ENCODE assay signal across 7 cellular contexts in genomic region chr16:52912565-52913173, GRCh38.
A peak's percentile ranks its signal among the peaks of the same experiment; 100 is the strongest.
DNase-seq lines count a peak whose midpoint lies in the region; ATAC-seq and TF ChIP-seq lines count a peak whose summit lies in the region.

No MANE protein-coding gene starts in this region.

- H3K27ac ChIP-seq in esophagus muscularis mucosa (replicated peaks in 1 of 4) = no peak overlapping the region

- peak; percentile 1 for DNase-seq in GM04503 (ENCODE audit: low read depth)
- DNase-seq in MV-4-11 (lab: John Stamatoyannopoulos, UW) = peak; percentile 30
- peak; percentile 19 for DNase-seq in SKM-1 (lab: John Stamatoyannopoulos, UW; ENCODE audit: unreplicated experiment)
- no peak for DNase-seq in esophagus muscularis mucosa (ENCODE audit: extremely low spot score)
- peak; percentile 70 for DNase-seq in nephron progenitor cell
- no peak for DNase-seq in GDM1 (lab: John Stamatoyannopoulos, UW)

- no peaks in the 10 kb centered on the region for H3K4me1 ChIP-seq in esophagus muscularis mucosa

- no peaks in the 10 kb centered on the region for H3K27me3 ChIP-seq in esophagus muscularis mucosa

- no peak overlapping the region for H3K4me3 ChIP-seq in esophagus muscularis mucosa

- TF ChIP-seq CTCF in esophagus muscularis mucosa (IDR thresholded peaks at IDR 0.05) (peak; percentile 34 to 68 (median 57)), nephron progenitor cell (IDR thresholded peaks at IDR 0.05) (peak; percentile 86)

- ATAC-seq in GM21786 (IDR thresholded peaks at IDR 0.05; ENCODE audit: unreplicated experiment) = peak; percentile 74

- H3K4me1 Mint-ChIP-seq in nephron progenitor cell = no peaks in the 10 kb centered on the region

- no peak overlapping the region for H3K4me3 Mint-ChIP-seq in nephron progenitor cell

- no peaks in the 10 kb centered on the region for H3K36me3 ChIP-seq in esophagus muscularis mucosa

- intact Hi-C loops in esophagus muscularis mucosa (cut with DNase I) = loop anchor here (5.0 kb wide), 1 partner anchor 720 kb away; no protein-coding TSS in a partner anchor

- no peak for TF ChIP-seq EP300 in esophagus muscularis mucosa (IDR thresholded peaks at IDR 0.05)

- no peaks in the 10 kb centered on the region for H3K9me3 ChIP-seq in esophagus muscularis mucosa

- peaks cover 8% of the 10 kb centered on the region for H3K27me3 Mint-ChIP-seq in nephron progenitor cell (ENCODE audit: low read depth, poor library complexity)

- no peaks in the 10 kb centered on the region for H3K9me3 Mint-ChIP-seq in nephron progenitor cell

- 14% methylated on average over 7 of the region's 7 CpGs for WGBS in esophagus muscularis mucosa

- H3K27ac Mint-ChIP-seq in nephron progenitor cell = no peak overlapping the region

- no peak for TF ChIP-seq POLR2A in esophagus muscularis mucosa (IDR thresholded peaks at IDR 0.05; ENCODE audit: low read depth)

- H3K36me3 Mint-ChIP-seq in nephron progenitor cell (ENCODE audit: low read depth) = no peaks in the 10 kb centered on the region

Comparison
In these comparisons a context has a peak if more than half of its experiments do, and no peak if none do; other contexts are left out.
1. DNase-seq: peak in GM04503 (single experiment), MV-4-11 (single experiment), SKM-1 (single experiment) and nephron progenitor cell (single experiment); none in esophagus muscularis mucosa (single experiment) and GDM1 (single experiment).